1 cellular context compared by ENCODE assay signal in the genomic region with DNA sequence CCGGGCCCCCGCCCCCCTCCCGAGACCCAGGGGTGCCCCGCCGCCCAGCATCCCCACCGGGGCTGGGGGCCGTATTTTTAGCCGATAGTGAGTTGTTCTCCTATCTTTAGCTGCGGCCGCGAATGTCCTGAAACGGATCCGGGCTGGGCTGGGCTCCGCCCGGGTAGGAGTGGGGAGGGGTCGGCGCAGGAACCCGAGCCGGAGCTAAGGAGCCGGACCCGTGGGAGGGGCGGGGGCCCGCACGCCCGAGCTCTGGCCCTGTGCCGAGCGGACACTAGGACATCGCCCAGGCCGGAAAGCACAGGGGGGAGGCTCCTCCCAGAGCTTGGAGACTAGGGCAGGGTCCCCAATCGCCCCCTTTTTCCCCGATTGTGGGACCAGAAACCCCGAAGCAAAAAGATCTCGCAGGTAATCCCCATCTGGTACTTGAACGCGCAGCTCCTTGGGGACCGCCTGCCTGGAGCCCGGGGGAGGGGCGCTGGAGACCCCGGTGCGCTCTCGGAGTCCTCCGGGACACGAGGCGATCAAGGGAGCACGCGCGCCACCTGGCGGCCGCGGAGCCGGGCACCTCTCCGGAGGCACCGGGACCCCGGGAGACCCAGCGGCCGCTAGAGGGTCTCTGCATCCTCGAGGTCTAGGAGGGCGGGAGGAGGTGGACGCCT.
TF ChIP-seq lines count a peak whose summit lies in the region.

No MANE protein-coding gene starts in this region.

TF ChIP-seq in K562, 482 proteins besides CTCF, POLR2A, EP300 and RAD21 (continued from another document and continues in another):
- no peak for TF ChIP-seq FOXM1 (IDR thresholded peaks at IDR 0.05; ENCODE audit: low read depth)
- TF ChIP-seq FOXM1 (CRISPR knock-in tag; IDR thresholded peaks at IDR 0.05; ENCODE audit: low read depth): no peak
- TF ChIP-seq HDAC2 (IDR thresholded peaks at IDR 0.05): peak; percentile 81
- TF ChIP-seq FOXJ3 (CRISPR knock-in tag; IDR thresholded peaks at IDR 0.05): no peak
- TF ChIP-seq NFIX (CRISPR knock-in tag; IDR thresholded peaks at IDR 0.05; ENCODE audit: low read depth): no peak
- no peak for TF ChIP-seq ZNF274 (IDR thresholded peaks at IDR 0.05; ENCODE audit: borderline replicate concordance, low read depth, low read length)
- 0 out of 2 replicates have a peak, but pooled peaks have one; percentile 57 for TF ChIP-seq MXI1 (IDR thresholded peaks at IDR 0.05; ENCODE audit: low read depth, low read length)
- no peak for TF ChIP-seq SAFB (IDR thresholded peaks at IDR 0.05; ENCODE audit: borderline replicate concordance, low read depth, low read length)
- peak; percentile 33; the same call in 1 of the 2 replicates for TF ChIP-seq ZNF263 (CRISPR knock-in tag; IDR thresholded peaks at IDR 0.05; ENCODE audit: borderline replicate concordance)
- TF ChIP-seq ZBED1 (IDR thresholded peaks at IDR 0.05): no peak
- TF ChIP-seq, protein P1, sequence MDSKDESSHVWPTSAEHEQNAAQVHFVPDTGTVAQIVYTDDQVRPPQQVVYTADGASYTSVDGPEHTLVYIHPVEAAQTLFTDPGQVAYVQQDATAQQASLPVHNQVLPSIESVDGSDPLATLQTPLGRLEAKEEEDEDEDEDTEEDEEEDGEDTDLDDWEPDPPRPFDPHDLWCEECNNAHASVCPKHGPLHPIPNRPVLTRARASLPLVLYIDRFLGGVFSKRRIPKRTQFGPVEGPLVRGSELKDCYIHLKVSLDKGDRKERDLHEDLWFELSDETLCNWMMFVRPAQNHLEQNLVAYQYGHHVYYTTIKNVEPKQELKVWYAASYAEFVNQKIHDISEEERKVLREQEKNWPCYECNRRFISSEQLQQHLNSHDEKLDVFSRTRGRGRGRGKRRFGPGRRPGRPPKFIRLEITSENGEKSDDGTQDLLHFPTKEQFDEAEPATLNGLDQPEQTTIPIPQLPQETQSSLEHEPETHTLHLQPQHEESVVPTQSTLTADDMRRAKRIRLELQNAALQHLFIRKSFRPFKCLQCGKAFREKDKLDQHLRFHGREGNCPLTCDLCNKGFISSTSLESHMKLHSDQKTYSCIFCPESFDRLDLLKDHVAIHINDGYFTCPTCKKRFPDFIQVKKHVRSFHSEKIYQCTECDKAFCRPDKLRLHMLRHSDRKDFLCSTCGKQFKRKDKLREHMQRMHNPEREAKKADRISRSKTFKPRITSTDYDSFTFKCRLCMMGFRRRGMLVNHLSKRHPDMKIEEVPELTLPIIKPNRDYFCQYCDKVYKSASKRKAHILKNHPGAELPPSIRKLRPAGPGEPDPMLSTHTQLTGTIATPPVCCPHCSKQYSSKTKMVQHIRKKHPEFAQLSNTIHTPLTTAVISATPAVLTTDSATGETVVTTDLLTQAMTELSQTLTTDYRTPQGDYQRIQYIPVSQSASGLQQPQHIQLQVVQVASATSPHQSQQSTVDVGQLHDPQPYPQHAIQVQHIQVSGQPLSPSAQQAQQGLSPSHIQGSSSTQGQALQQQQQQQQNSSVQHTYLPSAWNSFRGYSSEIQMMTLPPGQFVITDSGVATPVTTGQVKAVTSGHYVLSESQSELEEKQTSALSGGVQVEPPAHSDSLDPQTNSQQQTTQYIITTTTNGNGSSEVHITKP (IDR thresholded peaks at IDR 0.05; ENCODE audit: partially characterized antibody): peak; percentile 16
- peak; percentile 71 for TF ChIP-seq POLR2G (IDR thresholded peaks at IDR 0.05; ENCODE audit: low read depth, low read length)
- TF ChIP-seq KDM5B (IDR thresholded peaks at IDR 0.05; ENCODE audit: insufficient replicate concordance, low read depth, low read length): peak; percentile 6
- no peak for TF ChIP-seq TARDBP (IDR thresholded peaks at IDR 0.05)
- no peak for TF ChIP-seq PTBP1 (IDR thresholded peaks at IDR 0.05; ENCODE audit: low read depth, low read length)
- TF ChIP-seq MTA1 (IDR thresholded peaks at IDR 0.05; ENCODE audit: borderline replicate concordance): 0 out of 2 replicates have a peak, but pooled peaks have one; percentile 31
- TF ChIP-seq HDAC1 (IDR thresholded peaks at IDR 0.05): peak in 1 of 2 experiments; percentile 60; a peak in 2 of 4 replicates
- TF ChIP-seq, protein P2, sequence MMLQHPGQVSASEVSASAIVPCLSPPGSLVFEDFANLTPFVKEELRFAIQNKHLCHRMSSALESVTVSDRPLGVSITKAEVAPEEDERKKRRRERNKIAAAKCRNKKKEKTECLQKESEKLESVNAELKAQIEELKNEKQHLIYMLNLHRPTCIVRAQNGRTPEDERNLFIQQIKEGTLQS (IDR thresholded peaks at IDR 0.05): no peak
- TF ChIP-seq, protein P2 (CRISPR knock-in tag; conservative IDR thresholded peaks at IDR 0.05): no peak
- TF ChIP-seq YY1 (IDR thresholded peaks at IDR 0.05; ENCODE audit: borderline replicate concordance in 1 of 3, control insufficient read depth in 1 of 3, extremely low read depth in 1 of 3, insufficient read depth in 3 of 3, insufficient read length in 1 of 3, insufficient replicate concordance in 2 of 3, low read depth in 1 of 3, low read length in 2 of 3): peak in 2 of 3 experiments; percentile 13 to 55
- peak; percentile 87 for TF ChIP-seq EP400 (IDR thresholded peaks at IDR 0.05)
- peak; percentile 79 for TF ChIP-seq XRCC5 (IDR thresholded peaks at IDR 0.05; ENCODE audit: low read depth, low read length)
- TF ChIP-seq FIP1L1 (IDR thresholded peaks at IDR 0.05; ENCODE audit: low read depth, low read length, poor library complexity, severe bottlenecking): peak; percentile 41
- TF ChIP-seq STAG1 (CRISPR knock-in tag; IDR thresholded peaks at IDR 0.05; ENCODE audit: borderline replicate concordance): peak; percentile 30; the same call in 1 of the 2 replicates
- TF ChIP-seq, protein P3, sequence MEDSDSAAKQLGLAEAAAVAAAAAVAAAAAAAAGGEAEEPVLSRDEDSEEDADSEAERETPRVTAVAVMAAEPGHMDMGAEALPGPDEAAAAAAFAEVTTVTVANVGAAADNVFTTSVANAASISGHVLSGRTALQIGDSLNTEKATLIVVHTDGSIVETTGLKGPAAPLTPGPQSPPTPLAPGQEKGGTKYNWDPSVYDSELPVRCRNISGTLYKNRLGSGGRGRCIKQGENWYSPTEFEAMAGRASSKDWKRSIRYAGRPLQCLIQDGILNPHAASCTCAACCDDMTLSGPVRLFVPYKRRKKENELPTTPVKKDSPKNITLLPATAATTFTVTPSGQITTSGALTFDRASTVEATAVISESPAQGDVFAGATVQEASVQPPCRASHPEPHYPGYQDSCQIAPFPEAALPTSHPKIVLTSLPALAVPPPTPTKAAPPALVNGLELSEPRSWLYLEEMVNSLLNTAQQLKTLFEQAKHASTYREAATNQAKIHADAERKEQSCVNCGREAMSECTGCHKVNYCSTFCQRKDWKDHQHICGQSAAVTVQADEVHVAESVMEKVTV (CRISPR knock-in tag; IDR thresholded peaks at IDR 0.05): peak; percentile 73
- TF ChIP-seq HBP1 (CRISPR knock-in tag; IDR thresholded peaks at IDR 0.05): no peak
- no peak for TF ChIP-seq ZNF407 (IDR thresholded peaks at IDR 0.05; ENCODE audit: low read depth)
- TF ChIP-seq, protein P4, sequence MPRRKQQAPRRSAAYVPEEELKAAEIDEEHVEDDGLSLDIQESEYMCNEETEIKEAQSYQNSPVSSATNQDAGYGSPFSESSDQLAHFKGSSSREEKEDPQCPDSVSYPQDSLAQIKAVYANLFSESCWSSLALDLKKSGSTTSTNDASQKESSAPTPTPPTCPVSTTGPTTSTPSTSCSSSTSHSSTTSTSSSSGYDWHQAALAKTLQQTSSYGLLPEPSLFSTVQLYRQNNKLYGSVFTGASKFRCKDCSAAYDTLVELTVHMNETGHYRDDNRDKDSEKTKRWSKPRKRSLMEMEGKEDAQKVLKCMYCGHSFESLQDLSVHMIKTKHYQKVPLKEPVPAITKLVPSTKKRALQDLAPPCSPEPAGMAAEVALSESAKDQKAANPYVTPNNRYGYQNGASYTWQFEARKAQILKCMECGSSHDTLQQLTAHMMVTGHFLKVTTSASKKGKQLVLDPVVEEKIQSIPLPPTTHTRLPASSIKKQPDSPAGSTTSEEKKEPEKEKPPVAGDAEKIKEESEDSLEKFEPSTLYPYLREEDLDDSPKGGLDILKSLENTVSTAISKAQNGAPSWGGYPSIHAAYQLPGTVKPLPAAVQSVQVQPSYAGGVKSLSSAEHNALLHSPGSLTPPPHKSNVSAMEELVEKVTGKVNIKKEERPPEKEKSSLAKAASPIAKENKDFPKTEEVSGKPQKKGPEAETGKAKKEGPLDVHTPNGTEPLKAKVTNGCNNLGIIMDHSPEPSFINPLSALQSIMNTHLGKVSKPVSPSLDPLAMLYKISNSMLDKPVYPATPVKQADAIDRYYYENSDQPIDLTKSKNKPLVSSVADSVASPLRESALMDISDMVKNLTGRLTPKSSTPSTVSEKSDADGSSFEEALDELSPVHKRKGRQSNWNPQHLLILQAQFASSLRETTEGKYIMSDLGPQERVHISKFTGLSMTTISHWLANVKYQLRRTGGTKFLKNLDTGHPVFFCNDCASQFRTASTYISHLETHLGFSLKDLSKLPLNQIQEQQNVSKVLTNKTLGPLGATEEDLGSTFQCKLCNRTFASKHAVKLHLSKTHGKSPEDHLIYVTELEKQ (CRISPR knock-in tag; IDR thresholded peaks at IDR 0.05): no peak
- peak; percentile 53; the same call in 1 of the 2 replicates for TF ChIP-seq RB1 (IDR thresholded peaks at IDR 0.05; ENCODE audit: low read depth)
- no peak for TF ChIP-seq TRIM25 (IDR thresholded peaks at IDR 0.05; ENCODE audit: borderline replicate concordance)
- no peak for TF ChIP-seq HOXB6 (CRISPR knock-in tag; IDR thresholded peaks at IDR 0.05; ENCODE audit: borderline replicate concordance)
- peak; percentile 52 to 55; a peak in 2 of 4 replicates for TF ChIP-seq MAZ (CRISPR knock-in tag; conservative IDR thresholded peaks at IDR 0.05 in 1 of 2, IDR thresholded peaks at IDR 0.05 in 1 of 2)
- peak; percentile 26; the same call in 1 of the 2 replicates for TF ChIP-seq SP1 (CRISPR knock-in tag; IDR thresholded peaks at IDR 0.05)
